Comparison of ENCODE assay signal across 1 cellular context in the genomic region with DNA sequence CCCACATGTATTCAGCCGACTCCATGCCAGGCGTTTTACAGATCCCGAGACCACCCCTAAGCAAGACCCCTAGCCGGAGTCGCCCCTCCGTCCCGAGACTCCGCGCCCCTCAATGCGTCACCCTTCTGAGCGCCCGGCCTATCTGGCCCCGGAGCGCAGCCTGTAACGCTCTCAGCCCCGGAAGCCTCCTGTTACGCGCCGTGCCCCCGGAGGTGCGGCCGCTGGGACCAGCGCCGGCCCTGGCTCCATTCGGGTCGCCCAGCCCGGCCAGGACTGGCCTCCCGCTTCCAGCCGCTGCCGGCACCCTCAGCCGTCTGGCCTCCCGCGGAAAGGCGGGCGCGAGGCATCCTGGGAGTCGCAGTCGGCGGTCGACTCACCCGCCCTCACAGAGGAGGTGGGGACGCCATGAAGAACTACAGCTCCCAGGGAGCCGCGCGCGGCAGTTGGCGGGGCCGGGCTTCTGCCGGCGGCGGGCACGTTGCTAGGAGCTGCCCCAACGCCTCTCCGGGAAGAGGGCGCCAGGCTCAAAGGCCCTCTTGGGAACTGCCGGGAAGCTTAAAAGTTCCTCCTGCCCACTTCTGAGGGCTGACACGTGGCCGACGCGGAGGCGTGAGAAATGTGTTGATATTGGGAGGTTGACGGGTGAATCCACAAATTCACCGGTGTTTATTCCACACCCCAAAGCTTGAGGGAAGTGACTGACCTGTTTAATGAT.
TF ChIP-seq lines count a peak whose summit lies in the region.

A gene with protein sequence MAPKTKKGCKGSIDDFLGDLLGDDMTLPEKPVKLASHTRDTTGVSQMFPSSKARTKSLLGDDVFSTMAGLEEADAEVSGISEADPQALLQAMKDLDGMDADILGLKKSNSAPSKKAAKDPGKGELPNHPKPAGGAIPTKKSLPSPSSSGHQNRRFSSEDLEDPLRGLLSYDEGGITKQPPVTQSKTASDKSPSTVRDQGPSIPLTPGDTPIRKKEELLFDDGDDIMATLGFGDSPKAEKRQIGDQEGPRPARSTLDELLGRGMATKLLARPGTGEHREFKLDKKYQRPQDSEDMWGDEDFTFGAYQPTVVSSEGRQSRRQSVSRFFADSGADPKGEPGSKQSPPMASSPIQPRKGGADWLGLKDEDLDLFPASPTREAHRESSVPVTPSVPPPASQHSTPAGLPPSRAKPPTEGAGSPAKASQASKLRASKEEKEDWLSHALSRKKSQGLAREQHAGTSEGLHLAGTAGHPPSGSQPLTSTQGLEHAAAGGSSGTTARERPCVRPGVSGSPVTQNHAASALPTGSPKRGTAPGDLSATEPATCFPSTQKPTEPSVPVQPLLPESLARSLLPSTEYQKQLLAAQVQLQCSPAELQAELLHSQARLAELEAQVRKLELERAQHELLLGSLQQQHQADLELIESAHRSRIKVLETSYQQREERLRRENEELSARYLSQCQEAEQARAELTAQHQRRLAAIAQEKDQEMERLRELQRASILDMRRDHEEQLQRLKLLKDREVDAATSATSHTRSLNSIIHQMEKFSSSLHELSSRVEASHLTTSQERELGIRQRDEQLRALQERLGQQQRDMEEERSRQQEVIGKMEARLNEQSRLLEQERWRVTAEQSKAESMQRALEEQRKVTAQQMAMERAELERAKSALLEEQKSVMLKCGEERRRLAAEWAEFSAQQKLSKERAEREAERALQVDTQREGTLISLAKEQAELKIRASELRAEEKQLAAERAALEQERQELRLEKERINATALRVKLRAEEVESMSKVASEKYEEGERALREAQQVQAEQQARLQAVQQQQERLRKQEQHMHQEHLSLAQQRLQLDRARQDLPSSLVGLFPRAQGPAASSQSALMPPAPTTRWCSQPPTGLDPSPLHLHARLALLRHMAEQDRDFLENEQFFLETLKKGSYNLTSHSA (minus strand): TSS at position 316 of the 715 bp plus-strand sequence. CDS start 2,893 bp downstream, outside the sequence.

TF ChIP-seq in K562, 482 proteins besides CTCF, POLR2A, EP300 and RAD21 (continued from another document and continues in another):
- TF ChIP-seq, protein P1, sequence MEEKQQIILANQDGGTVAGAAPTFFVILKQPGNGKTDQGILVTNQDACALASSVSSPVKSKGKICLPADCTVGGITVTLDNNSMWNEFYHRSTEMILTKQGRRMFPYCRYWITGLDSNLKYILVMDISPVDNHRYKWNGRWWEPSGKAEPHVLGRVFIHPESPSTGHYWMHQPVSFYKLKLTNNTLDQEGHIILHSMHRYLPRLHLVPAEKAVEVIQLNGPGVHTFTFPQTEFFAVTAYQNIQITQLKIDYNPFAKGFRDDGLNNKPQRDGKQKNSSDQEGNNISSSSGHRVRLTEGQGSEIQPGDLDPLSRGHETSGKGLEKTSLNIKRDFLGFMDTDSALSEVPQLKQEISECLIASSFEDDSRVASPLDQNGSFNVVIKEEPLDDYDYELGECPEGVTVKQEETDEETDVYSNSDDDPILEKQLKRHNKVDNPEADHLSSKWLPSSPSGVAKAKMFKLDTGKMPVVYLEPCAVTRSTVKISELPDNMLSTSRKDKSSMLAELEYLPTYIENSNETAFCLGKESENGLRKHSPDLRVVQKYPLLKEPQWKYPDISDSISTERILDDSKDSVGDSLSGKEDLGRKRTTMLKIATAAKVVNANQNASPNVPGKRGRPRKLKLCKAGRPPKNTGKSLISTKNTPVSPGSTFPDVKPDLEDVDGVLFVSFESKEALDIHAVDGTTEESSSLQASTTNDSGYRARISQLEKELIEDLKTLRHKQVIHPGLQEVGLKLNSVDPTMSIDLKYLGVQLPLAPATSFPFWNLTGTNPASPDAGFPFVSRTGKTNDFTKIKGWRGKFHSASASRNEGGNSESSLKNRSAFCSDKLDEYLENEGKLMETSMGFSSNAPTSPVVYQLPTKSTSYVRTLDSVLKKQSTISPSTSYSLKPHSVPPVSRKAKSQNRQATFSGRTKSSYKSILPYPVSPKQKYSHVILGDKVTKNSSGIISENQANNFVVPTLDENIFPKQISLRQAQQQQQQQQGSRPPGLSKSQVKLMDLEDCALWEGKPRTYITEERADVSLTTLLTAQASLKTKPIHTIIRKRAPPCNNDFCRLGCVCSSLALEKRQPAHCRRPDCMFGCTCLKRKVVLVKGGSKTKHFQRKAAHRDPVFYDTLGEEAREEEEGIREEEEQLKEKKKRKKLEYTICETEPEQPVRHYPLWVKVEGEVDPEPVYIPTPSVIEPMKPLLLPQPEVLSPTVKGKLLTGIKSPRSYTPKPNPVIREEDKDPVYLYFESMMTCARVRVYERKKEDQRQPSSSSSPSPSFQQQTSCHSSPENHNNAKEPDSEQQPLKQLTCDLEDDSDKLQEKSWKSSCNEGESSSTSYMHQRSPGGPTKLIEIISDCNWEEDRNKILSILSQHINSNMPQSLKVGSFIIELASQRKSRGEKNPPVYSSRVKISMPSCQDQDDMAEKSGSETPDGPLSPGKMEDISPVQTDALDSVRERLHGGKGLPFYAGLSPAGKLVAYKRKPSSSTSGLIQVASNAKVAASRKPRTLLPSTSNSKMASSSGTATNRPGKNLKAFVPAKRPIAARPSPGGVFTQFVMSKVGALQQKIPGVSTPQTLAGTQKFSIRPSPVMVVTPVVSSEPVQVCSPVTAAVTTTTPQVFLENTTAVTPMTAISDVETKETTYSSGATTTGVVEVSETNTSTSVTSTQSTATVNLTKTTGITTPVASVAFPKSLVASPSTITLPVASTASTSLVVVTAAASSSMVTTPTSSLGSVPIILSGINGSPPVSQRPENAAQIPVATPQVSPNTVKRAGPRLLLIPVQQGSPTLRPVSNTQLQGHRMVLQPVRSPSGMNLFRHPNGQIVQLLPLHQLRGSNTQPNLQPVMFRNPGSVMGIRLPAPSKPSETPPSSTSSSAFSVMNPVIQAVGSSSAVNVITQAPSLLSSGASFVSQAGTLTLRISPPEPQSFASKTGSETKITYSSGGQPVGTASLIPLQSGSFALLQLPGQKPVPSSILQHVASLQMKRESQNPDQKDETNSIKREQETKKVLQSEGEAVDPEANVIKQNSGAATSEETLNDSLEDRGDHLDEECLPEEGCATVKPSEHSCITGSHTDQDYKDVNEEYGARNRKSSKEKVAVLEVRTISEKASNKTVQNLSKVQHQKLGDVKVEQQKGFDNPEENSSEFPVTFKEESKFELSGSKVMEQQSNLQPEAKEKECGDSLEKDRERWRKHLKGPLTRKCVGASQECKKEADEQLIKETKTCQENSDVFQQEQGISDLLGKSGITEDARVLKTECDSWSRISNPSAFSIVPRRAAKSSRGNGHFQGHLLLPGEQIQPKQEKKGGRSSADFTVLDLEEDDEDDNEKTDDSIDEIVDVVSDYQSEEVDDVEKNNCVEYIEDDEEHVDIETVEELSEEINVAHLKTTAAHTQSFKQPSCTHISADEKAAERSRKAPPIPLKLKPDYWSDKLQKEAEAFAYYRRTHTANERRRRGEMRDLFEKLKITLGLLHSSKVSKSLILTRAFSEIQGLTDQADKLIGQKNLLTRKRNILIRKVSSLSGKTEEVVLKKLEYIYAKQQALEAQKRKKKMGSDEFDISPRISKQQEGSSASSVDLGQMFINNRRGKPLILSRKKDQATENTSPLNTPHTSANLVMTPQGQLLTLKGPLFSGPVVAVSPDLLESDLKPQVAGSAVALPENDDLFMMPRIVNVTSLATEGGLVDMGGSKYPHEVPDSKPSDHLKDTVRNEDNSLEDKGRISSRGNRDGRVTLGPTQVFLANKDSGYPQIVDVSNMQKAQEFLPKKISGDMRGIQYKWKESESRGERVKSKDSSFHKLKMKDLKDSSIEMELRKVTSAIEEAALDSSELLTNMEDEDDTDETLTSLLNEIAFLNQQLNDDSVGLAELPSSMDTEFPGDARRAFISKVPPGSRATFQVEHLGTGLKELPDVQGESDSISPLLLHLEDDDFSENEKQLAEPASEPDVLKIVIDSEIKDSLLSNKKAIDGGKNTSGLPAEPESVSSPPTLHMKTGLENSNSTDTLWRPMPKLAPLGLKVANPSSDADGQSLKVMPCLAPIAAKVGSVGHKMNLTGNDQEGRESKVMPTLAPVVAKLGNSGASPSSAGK (IDR thresholded peaks at IDR 0.05) = peak; percentile 75
- TF ChIP-seq KHSRP (IDR thresholded peaks at IDR 0.05) (no peak), CEBPG (CRISPR knock-in tag; IDR thresholded peaks at IDR 0.05) (no peak), CEBPG (tag; conservative IDR thresholded peaks at IDR 0.05 in 1 of 2, IDR thresholded peaks at IDR 0.05 in 1 of 2) (no peak), HIVEP1 (CRISPR knock-in tag; IDR thresholded peaks at IDR 0.05) (peak; percentile 41; the same call in 1 of the 2 replicates), ZC3H4 (CRISPR knock-in tag; IDR thresholded peaks at IDR 0.05; ENCODE audit: borderline replicate concordance) (no peak), DNMT1 (IDR thresholded peaks at IDR 0.05) (no peak), THRAP3 (IDR thresholded peaks at IDR 0.05; ENCODE audit: borderline replicate concordance) (no peak), FOXK2 (conservative IDR thresholded peaks at IDR 0.05 in 1 of 2, IDR thresholded peaks at IDR 0.05 in 1 of 2; ENCODE audit: low read depth in 2 of 2) (peak; percentile 43 to 47; a peak in 2 of 4 replicates), FOXJ2 (tag; IDR thresholded peaks at IDR 0.05) (no peak), ZNF347 (CRISPR knock-in tag; IDR thresholded peaks at IDR 0.05; ENCODE audit: low read depth) (no peak), SMARCE1 (IDR thresholded peaks at IDR 0.05) (no peak), SRSF7 (optimal IDR thresholded peaks at IDR 0.05; ENCODE audit: low read depth, low read length) (no peak), ERF (CRISPR knock-in tag; IDR thresholded peaks at IDR 0.05) (peak; percentile 74; the same call in 1 of the 2 replicates), TRIM24 (IDR thresholded peaks at IDR 0.05) (no peak), SMAD4 (CRISPR knock-in tag; conservative IDR thresholded peaks at IDR 0.05) (peak; percentile 86), NR1H2 (CRISPR knock-in tag; IDR thresholded peaks at IDR 0.05) (peak; percentile 94; the same call in 1 of the 2 replicates), ZNF12 (CRISPR knock-in tag; IDR thresholded peaks at IDR 0.05) (peak; percentile 84; the same call in 1 of the 2 replicates), RFX1 (IDR thresholded peaks at IDR 0.05) (peak; percentile 92), SAP30 (IDR thresholded peaks at IDR 0.05; ENCODE audit: borderline replicate concordance, insufficient read depth, low read depth, low read length, poor library complexity, severe bottlenecking) (peak; percentile 68), ASH1L (IDR thresholded peaks at IDR 0.05; ENCODE audit: borderline replicate concordance, low read depth, partially characterized antibody) (no peak), NR2C1 (IDR thresholded peaks at IDR 0.05) (no peak), NR2C1 (tag; IDR thresholded peaks at IDR 0.05) (no peak; the same call in none of the 2 replicates), CHD2 (IDR thresholded peaks at IDR 0.05; ENCODE audit: low read depth, low read length) (no peak), ZNF76 (CRISPR knock-in tag; IDR thresholded peaks at IDR 0.05; ENCODE audit: borderline replicate concordance) (0 out of 2 replicates have a peak, but pooled peaks have one; percentile 60), TEAD2 (tag; IDR thresholded peaks at IDR 0.05) (no peak), BRD9 (IDR thresholded peaks at IDR 0.05; ENCODE audit: low read depth, partially characterized antibody) (no peak)
- TF ChIP-seq, protein P2, sequence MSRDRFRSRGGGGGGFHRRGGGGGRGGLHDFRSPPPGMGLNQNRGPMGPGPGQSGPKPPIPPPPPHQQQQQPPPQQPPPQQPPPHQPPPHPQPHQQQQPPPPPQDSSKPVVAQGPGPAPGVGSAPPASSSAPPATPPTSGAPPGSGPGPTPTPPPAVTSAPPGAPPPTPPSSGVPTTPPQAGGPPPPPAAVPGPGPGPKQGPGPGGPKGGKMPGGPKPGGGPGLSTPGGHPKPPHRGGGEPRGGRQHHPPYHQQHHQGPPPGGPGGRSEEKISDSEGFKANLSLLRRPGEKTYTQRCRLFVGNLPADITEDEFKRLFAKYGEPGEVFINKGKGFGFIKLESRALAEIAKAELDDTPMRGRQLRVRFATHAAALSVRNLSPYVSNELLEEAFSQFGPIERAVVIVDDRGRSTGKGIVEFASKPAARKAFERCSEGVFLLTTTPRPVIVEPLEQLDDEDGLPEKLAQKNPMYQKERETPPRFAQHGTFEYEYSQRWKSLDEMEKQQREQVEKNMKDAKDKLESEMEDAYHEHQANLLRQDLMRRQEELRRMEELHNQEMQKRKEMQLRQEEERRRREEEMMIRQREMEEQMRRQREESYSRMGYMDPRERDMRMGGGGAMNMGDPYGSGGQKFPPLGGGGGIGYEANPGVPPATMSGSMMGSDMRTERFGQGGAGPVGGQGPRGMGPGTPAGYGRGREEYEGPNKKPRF (IDR thresholded peaks at IDR 0.05; ENCODE audit: low read depth, low read length) = no peak
- TF ChIP-seq, protein P3, sequence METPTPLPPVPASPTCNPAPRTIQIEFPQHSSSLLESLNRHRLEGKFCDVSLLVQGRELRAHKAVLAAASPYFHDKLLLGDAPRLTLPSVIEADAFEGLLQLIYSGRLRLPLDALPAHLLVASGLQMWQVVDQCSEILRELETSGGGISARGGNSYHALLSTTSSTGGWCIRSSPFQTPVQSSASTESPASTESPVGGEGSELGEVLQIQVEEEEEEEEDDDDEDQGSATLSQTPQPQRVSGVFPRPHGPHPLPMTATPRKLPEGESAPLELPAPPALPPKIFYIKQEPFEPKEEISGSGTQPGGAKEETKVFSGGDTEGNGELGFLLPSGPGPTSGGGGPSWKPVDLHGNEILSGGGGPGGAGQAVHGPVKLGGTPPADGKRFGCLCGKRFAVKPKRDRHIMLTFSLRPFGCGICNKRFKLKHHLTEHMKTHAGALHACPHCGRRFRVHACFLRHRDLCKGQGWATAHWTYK (CRISPR knock-in tag; IDR thresholded peaks at IDR 0.05) = 0 out of 2 replicates have a peak, but pooled peaks have one; percentile 75
- TF ChIP-seq, protein P4, sequence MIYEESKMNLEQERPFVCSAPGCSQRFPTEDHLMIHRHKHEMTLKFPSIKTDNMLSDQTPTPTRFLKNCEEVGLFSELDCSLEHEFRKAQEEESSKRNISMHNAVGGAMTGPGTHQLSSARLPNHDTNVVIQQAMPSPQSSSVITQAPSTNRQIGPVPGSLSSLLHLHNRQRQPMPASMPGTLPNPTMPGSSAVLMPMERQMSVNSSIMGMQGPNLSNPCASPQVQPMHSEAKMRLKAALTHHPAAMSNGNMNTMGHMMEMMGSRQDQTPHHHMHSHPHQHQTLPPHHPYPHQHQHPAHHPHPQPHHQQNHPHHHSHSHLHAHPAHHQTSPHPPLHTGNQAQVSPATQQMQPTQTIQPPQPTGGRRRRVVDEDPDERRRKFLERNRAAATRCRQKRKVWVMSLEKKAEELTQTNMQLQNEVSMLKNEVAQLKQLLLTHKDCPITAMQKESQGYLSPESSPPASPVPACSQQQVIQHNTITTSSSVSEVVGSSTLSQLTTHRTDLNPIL (CRISPR knock-in tag; IDR thresholded peaks at IDR 0.05) = no peak
- TF ChIP-seq, protein P5, sequence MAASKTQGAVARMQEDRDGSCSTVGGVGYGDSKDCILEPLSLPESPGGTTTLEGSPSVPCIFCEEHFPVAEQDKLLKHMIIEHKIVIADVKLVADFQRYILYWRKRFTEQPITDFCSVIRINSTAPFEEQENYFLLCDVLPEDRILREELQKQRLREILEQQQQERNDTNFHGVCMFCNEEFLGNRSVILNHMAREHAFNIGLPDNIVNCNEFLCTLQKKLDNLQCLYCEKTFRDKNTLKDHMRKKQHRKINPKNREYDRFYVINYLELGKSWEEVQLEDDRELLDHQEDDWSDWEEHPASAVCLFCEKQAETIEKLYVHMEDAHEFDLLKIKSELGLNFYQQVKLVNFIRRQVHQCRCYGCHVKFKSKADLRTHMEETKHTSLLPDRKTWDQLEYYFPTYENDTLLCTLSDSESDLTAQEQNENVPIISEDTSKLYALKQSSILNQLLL (CRISPR knock-in tag; IDR thresholded peaks at IDR 0.05; ENCODE audit: borderline replicate concordance) = no peak
- TF ChIP-seq, protein P6, sequence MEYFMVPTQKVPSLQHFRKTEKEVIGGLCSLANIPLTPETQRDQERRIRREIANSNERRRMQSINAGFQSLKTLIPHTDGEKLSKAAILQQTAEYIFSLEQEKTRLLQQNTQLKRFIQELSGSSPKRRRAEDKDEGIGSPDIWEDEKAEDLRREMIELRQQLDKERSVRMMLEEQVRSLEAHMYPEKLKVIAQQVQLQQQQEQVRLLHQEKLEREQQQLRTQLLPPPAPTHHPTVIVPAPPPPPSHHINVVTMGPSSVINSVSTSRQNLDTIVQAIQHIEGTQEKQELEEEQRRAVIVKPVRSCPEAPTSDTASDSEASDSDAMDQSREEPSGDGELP (CRISPR knock-in tag; IDR thresholded peaks at IDR 0.05; ENCODE audit: borderline replicate concordance) = peak; percentile 91; the same call in 1 of the 2 replicates
